Comparison of ENCODE assay signal across 27 cellular contexts in the genomic region with DNA sequence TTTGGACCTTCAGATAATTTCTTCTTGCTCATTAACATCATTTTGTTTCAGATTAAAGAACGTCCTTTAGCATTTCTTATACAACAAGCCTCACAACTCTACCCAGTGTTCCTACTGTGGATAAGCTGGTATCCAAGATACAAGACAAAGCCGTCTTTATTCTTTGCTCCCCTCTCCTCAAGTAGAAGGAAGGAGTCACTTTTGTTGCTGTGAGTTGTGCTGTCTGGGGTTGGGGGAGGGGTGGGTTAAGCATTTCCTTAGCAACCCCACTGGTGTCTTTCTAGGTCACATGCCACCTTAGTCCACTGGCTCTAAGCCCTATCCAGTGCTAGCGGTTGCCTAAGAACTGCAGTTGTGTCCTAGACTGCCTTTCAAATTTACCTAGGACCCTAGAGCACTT.
"Had no signal": no experiment of that assay in that cellular context is flagged by ENCODE, and none has a peak within 500 bp of the region (broad histone marks: within the 10 kb centered on the region; RNA-seq: fewer than 3 reads in every experiment).

No MANE protein-coding gene starts in this region.

- H3K27ac ChIP-seq: adrenal gland, breast epithelium, SK-N-MC had no signal

- ATAC-seq: activated CD4-positive, CD25-positive, alpha-beta regulatory T cell treated with anti-CD3 and anti-CD28 coated beads, Interleukin-2, amount 50 U/mL, for 24 hours; activated CD8-positive, alpha-beta T cell treated with anti-CD3 and anti-CD28 coated beads for 36 hours; activated T-cell treated with anti-CD3 and anti-CD28 coated beads, Interleukin-2, amount 50 U/mL, for 72 hours; T-cell had no signal

- H3K36me3 Mint-ChIP-seq: activated naive CD4-positive, alpha-beta T cell treated with anti-CD3 and anti-CD28 coated beads, Interleukin-2, amount 10 ng/mL, durations not matched to agents 7 days and 5 days; activated naive CD8-positive, alpha-beta T cell treated with anti-CD3 and anti-CD28 coated beads, Interleukin-2, amount 10 ng/mL, durations not matched to agents 7 days and 5 days; T-cell had no signal

- H3K4me3 ChIP-seq: adrenal gland, breast epithelium, MG63, SK-N-MC had no signal

- DNase-seq: activated CD4-positive, alpha-beta T cell treated with anti-CD3 and anti-CD28 coated beads for 4 hours; activated CD8-positive, alpha-beta memory T cell treated with anti-CD3 and anti-CD28 coated beads, Interleukin-2, amount 50 U/mL, for 4 hours; activated CD8-positive, alpha-beta T cell treated with anti-CD3 and anti-CD28 coated beads for 36 hours; activated gamma-delta T cell treated with Interleukin-2 at 50 U/mL for 16 hours; activated naive CD4-positive, alpha-beta T cell treated with anti-CD3 and anti-CD28 coated beads, Interleukin-2, amount 10 ng/mL, durations not matched to agents 7 days and 5 days; activated naive CD8-positive, alpha-beta T cell treated with anti-CD3 and anti-CD28 coated beads, Interleukin-2, amount 10 ng/mL, durations not matched to agents 7 days and 5 days; activated T-cell treated with anti-CD3 and anti-CD28 coated beads, Interleukin-2, amount 50 U/mL, for 72 hours; adrenal gland; anterior cingulate cortex; caudate nucleus; MG63; NCI-H1092 treated with DMSO at 0.1 percent for 48 hours; NCI-H1417 treated with DMSO at 0.1 percent for 48 hours; NCI-H1694; NCI-H2029; NCI-H2107; NCI-H2171 treated with DMSO at 0.1 percent for 48 hours; NCI-H226; NCI-H510A; NCI-H526 treated with DMSO at 0.1 percent for 48 hours; NCI-H82; SIG-M5; T-cell had no signal

- H3K27me3 Mint-ChIP-seq: activated CD8-positive, alpha-beta T cell treated with anti-CD3 and anti-CD28 coated beads for 36 hours; activated naive CD4-positive, alpha-beta T cell treated with anti-CD3 and anti-CD28 coated beads, Interleukin-2, amount 10 ng/mL, durations not matched to agents 7 days and 5 days; activated naive CD8-positive, alpha-beta T cell treated with anti-CD3 and anti-CD28 coated beads, Interleukin-2, amount 10 ng/mL, durations not matched to agents 7 days and 5 days; T-cell had no signal

- H3K27me3 ChIP-seq: adrenal gland, breast epithelium, MG63 had no signal

- H3K4me1 ChIP-seq: breast epithelium had no signal

- H3K9me3 ChIP-seq: adrenal gland, MG63 had no signal

- H3K36me3 ChIP-seq: adrenal gland, breast epithelium, MG63 had no signal

- H3K4me3 Mint-ChIP-seq: activated CD8-positive, alpha-beta T cell treated with anti-CD3 and anti-CD28 coated beads for 36 hours; activated naive CD4-positive, alpha-beta T cell treated with anti-CD3 and anti-CD28 coated beads, Interleukin-2, amount 10 ng/mL, durations not matched to agents 7 days and 5 days; activated naive CD8-positive, alpha-beta T cell treated with anti-CD3 and anti-CD28 coated beads, Interleukin-2, amount 10 ng/mL, durations not matched to agents 7 days and 5 days; activated T-cell treated with anti-CD3 and anti-CD28 coated beads, Interleukin-2, amount 50 U/mL, for 72 hours; T-cell had no signal

- H3K27ac Mint-ChIP-seq: activated CD8-positive, alpha-beta T cell treated with anti-CD3 and anti-CD28 coated beads for 36 hours; activated naive CD4-positive, alpha-beta T cell treated with anti-CD3 and anti-CD28 coated beads, Interleukin-2, amount 10 ng/mL, durations not matched to agents 7 days and 5 days; activated naive CD8-positive, alpha-beta T cell treated with anti-CD3 and anti-CD28 coated beads, Interleukin-2, amount 10 ng/mL, durations not matched to agents 7 days and 5 days; activated T-cell treated with anti-CD3 and anti-CD28 coated beads, Interleukin-2, amount 50 U/mL, for 72 hours; activated T-helper 2 cell treated with anti-CD3 and anti-CD28 coated beads, Interferon-gamma antibody, Interleukin-2, Interleukin-4, amounts not matched to agents 10 μg/mL and 5 μg/mL and 100 μg/mL, durations not matched to agents 14 hours and 24 hours and 36 hours; T-cell had no signal

- H3K4me1 Mint-ChIP-seq: activated naive CD4-positive, alpha-beta T cell treated with anti-CD3 and anti-CD28 coated beads, Interleukin-2, amount 10 ng/mL, durations not matched to agents 7 days and 5 days; T-cell had no signal

- H3K9me3 Mint-ChIP-seq: activated T-helper 2 cell treated with anti-CD3 and anti-CD28 coated beads, Interferon-gamma antibody, Interleukin-2, Interleukin-4, amounts not matched to agents 10 μg/mL and 5 μg/mL and 100 μg/mL, durations not matched to agents 14 hours and 24 hours and 36 hours had no signal
